1 cellular context compared by ENCODE assay signal in genomic region chr6:167665698-167666380, GRCh38.
TF ChIP-seq lines count a peak whose summit lies in the region.

No MANE protein-coding gene starts in this region.

TF ChIP-seq in HepG2, 621 proteins besides CTCF, POLR2A, EP300 and RAD21 (continued from another document):
- TF ChIP-seq, protein P1, sequence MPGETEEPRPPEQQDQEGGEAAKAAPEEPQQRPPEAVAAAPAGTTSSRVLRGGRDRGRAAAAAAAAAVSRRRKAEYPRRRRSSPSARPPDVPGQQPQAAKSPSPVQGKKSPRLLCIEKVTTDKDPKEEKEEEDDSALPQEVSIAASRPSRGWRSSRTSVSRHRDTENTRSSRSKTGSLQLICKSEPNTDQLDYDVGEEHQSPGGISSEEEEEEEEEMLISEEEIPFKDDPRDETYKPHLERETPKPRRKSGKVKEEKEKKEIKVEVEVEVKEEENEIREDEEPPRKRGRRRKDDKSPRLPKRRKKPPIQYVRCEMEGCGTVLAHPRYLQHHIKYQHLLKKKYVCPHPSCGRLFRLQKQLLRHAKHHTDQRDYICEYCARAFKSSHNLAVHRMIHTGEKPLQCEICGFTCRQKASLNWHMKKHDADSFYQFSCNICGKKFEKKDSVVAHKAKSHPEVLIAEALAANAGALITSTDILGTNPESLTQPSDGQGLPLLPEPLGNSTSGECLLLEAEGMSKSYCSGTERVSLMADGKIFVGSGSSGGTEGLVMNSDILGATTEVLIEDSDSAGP (CRISPR knock-in tag; IDR thresholded peaks at IDR 0.05; ENCODE audit: borderline replicate concordance), result no peak
- no peak for TF ChIP-seq ZNF224 (CRISPR knock-in tag; IDR thresholded peaks at IDR 0.05)
- no peak for TF ChIP-seq ZNF569 (CRISPR knock-in tag; IDR thresholded peaks at IDR 0.05; ENCODE audit: borderline replicate concordance)
- 0 out of 2 replicates have a peak, but pooled peaks have one; percentile 47 for TF ChIP-seq ZNF138 (CRISPR knock-in tag; IDR thresholded peaks at IDR 0.05; ENCODE audit: low read depth)
- no peak; the same call in 1 of the 2 replicates for TF ChIP-seq CHD4 (IDR thresholded peaks at IDR 0.05; ENCODE audit: borderline replicate concordance, low read length)
- TF ChIP-seq TFDP2 (CRISPR knock-in tag; IDR thresholded peaks at IDR 0.05), result no peak
- TF ChIP-seq ARNT (IDR thresholded peaks at IDR 0.05), result no peak
- no peak for TF ChIP-seq ZNF747 (CRISPR knock-in tag; IDR thresholded peaks at IDR 0.05; ENCODE audit: borderline replicate concordance)
- TF ChIP-seq ZNF841 (CRISPR knock-in tag; IDR thresholded peaks at IDR 0.05; ENCODE audit: borderline replicate concordance), result no peak
- TF ChIP-seq, protein P2, sequence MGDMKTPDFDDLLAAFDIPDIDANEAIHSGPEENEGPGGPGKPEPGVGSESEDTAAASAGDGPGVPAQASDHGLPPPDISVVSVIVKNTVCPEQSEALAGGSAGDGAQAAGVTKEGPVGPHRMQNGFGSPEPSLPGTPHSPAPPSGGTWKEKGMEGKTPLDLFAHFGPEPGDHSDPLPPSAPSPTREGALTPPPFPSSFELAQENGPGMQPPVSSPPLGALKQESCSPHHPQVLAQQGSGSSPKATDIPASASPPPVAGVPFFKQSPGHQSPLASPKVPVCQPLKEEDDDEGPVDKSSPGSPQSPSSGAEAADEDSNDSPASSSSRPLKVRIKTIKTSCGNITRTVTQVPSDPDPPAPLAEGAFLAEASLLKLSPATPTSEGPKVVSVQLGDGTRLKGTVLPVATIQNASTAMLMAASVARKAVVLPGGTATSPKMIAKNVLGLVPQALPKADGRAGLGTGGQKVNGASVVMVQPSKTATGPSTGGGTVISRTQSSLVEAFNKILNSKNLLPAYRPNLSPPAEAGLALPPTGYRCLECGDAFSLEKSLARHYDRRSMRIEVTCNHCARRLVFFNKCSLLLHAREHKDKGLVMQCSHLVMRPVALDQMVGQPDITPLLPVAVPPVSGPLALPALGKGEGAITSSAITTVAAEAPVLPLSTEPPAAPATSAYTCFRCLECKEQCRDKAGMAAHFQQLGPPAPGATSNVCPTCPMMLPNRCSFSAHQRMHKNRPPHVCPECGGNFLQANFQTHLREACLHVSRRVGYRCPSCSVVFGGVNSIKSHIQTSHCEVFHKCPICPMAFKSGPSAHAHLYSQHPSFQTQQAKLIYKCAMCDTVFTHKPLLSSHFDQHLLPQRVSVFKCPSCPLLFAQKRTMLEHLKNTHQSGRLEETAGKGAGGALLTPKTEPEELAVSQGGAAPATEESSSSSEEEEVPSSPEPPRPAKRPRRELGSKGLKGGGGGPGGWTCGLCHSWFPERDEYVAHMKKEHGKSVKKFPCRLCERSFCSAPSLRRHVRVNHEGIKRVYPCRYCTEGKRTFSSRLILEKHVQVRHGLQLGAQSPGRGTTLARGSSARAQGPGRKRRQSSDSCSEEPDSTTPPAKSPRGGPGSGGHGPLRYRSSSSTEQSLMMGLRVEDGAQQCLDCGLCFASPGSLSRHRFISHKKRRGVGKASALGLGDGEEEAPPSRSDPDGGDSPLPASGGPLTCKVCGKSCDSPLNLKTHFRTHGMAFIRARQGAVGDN (CRISPR knock-in tag; IDR thresholded peaks at IDR 0.05), result no peak; the same call in 1 of the 2 replicates
- TF ChIP-seq ZFP36 (IDR thresholded peaks at IDR 0.05; ENCODE audit: borderline replicate concordance, low read depth, low read length, partially characterized antibody), result peak; percentile 47
- TF ChIP-seq ZNF768 (CRISPR knock-in tag; IDR thresholded peaks at IDR 0.05), result peak; percentile 98
- 0 out of 2 replicates have a peak, but pooled peaks have one; percentile 26 for TF ChIP-seq TP53 (CRISPR knock-in tag; conservative IDR thresholded peaks at IDR 0.05)
- TF ChIP-seq ZNF788 (CRISPR knock-in tag; IDR thresholded peaks at IDR 0.05; ENCODE audit: borderline replicate concordance), result 0 out of 2 replicates have a peak, but pooled peaks have one; percentile 35
- TF ChIP-seq, protein P3, sequence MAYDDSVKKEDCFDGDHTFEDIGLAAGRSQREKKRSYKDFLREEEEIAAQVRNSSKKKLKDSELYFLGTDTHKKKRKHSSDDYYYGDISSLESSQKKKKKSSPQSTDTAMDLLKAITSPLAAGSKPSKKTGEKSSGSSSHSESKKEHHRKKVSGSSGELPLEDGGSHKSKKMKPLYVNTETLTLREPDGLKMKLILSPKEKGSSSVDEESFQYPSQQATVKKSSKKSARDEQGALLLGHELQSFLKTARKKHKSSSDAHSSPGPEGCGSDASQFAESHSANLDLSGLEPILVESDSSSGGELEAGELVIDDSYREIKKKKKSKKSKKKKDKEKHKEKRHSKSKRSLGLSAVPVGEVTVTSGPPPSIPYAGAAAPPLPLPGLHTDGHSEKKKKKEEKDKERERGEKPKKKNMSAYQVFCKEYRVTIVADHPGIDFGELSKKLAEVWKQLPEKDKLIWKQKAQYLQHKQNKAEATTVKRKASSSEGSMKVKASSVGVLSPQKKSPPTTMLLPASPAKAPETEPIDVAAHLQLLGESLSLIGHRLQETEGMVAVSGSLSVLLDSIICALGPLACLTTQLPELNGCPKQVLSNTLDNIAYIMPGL (CRISPR knock-in tag; IDR thresholded peaks at IDR 0.05; ENCODE audit: borderline replicate concordance in 1 of 2, low read depth in 1 of 2), result no peak
- no peak for TF ChIP-seq ATF7 (IDR thresholded peaks at IDR 0.05)
- TF ChIP-seq ATF7 (CRISPR knock-in tag; IDR thresholded peaks at IDR 0.05), result peak; percentile 60; the same call in 1 of the 2 replicates
- no peak for TF ChIP-seq GFI1 (CRISPR knock-in tag; IDR thresholded peaks at IDR 0.05; ENCODE audit: borderline replicate concordance)
- TF ChIP-seq CBX2 (IDR thresholded peaks at IDR 0.05; ENCODE audit: low read depth, low read length), result no peak
- no peak for TF ChIP-seq CBX2 (CRISPR knock-in tag; IDR thresholded peaks at IDR 0.05; ENCODE audit: low read depth)
- TF ChIP-seq ZNF780A (CRISPR knock-in tag; IDR thresholded peaks at IDR 0.05), result no peak
- TF ChIP-seq ZNF263 (CRISPR knock-in tag; IDR thresholded peaks at IDR 0.05), result no peak
- TF ChIP-seq ZNF7 (CRISPR knock-in tag; IDR thresholded peaks at IDR 0.05), result no peak
- TF ChIP-seq ZNF383 (CRISPR knock-in tag; IDR thresholded peaks at IDR 0.05; ENCODE audit: borderline replicate concordance), result no peak
